Comparison of ENCODE assay signal across 12 cellular contexts in the genomic region with DNA sequence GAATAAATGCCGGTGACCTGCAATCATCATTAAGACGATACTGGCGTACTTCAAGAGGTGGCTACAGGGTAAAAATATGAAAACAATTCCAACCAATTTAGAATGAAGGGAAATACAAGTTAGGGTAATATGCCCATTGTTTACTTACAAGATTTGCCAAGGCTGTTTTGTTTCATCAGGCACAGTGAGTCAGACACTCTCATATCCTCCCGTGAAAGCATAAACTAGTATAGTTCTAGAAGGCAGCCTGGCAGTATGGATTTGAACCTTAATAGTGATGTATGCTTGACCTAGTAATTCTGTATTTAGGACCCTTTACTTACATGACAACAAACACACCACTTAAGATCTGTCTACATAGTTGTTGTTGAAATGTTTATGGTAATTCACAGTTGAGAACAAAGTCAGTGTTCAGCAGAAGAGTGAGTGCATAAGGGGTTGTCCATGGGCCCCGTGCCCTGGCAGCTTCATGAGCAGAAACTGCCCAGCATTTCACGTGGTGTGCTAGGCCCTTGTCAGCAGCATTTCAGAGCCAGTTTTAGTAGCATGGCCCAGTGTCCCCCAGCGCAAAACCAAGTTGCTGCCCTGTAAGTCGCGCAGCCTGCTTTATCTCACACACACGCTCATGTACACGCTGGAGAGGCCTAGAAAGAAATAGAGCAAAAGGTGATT.
A peak's percentile ranks its signal among the peaks of the same experiment; 100 is the strongest.
DNase-seq lines count a peak whose midpoint lies in the region; ATAC-seq, FAIRE-seq and TF ChIP-seq lines count a peak whose summit lies in the region.
"Had no signal": no experiment of that assay in that cellular context is flagged by ENCODE, and none has a peak within 500 bp of the region (broad histone marks: within the 10 kb centered on the region; RNA-seq: fewer than 3 reads in every experiment).

No MANE protein-coding gene starts in this region.

- dilution Hi-C loops in endothelial cell of umbilical vein (cut with MboI; ENCODE audit: extremely low pct_ligation_motif_present, low sequenced_read_pairs): no loop called here

- peaks cover 3% of the 10 kb centered on the region for H3K79me2 ChIP-seq in endothelial cell of umbilical vein (ENCODE audit: control insufficient read depth, insufficient read depth, low read length)

- no peaks in the 10 kb centered on the region for H3K4me1 Mint-ChIP-seq in activated T-cell treated with anti-CD3 and anti-CD28 coated beads, Interleukin-2, amount 50 U/mL, for 72 hours (ENCODE audit: low read depth)
- H3K4me1 Mint-ChIP-seq in activated T-cell treated with anti-CD3 and anti-CD28 coated beads, Interleukin-2, amount 50 U/mL, for 4 hours (ENCODE audit: low read depth): no peaks in the 10 kb centered on the region

- peak overlapping the region; percentile 72 for H3K27ac Mint-ChIP-seq in activated T-cell treated with anti-CD3 and anti-CD28 coated beads, Interleukin-2, amount 50 U/mL, for 72 hours

- no peak for ATAC-seq in activated T-cell treated with anti-CD3 and anti-CD28 coated beads, Interleukin-2, amount 50 U/mL, for 72 hours (replicated peaks in 1 of 2)
- no peak for ATAC-seq in activated T-cell treated with anti-CD3 and anti-CD28 coated beads, Interleukin-2, amount 50 U/mL, for 4 hours
- no peak for ATAC-seq in GM19035 (IDR thresholded peaks at IDR 0.05; ENCODE audit: unreplicated experiment)
- ATAC-seq: K562 had no signal

- peaks cover 13 to 26% of the 10 kb centered on the region in 2 donors for H3K36me3 Mint-ChIP-seq in activated T-cell treated with anti-CD3 and anti-CD28 coated beads, Interleukin-2, amount 50 U/mL, for 72 hours (ENCODE audit: insufficient read depth in 2 of 2)
- H3K36me3 Mint-ChIP-seq in activated T-cell treated with anti-CD3 and anti-CD28 coated beads, Interleukin-2, amount 50 U/mL, for 4 hours (ENCODE audit: insufficient read depth): peaks cover 60% of the 10 kb centered on the region

- no peaks in the 10 kb centered on the region for H3K9me1 ChIP-seq in endothelial cell of umbilical vein (replicated peaks; ENCODE audit: control insufficient read depth, extremely low read depth, insufficient read depth, low read length)

- no peak overlapping the region for H3K4me3 ChIP-seq in endothelial cell of umbilical vein (replicated peaks in 1 of 3; ENCODE audit: insufficient read depth in 1 of 3, low read depth in 1 of 3, low read length in 3 of 3)
- H3K4me3 ChIP-seq: cardiac muscle cell, K562, tibial artery had no signal

- H3K9ac ChIP-seq in endothelial cell of umbilical vein (replicated peaks; ENCODE audit: extremely low read depth, insufficient read depth, low read length): no peak overlapping the region

- peak overlapping the region; percentile 9 for H3K4me2 ChIP-seq in endothelial cell of umbilical vein (ENCODE audit: insufficient read depth, low read length)

- peak; percentile 94 for FAIRE-seq in endothelial cell of umbilical vein (lab: Jason Lieb, UNC)
- FAIRE-seq: K562 had no signal

- DNase-seq in activated T-cell treated with anti-CD3 and anti-CD28 coated beads, Interleukin-2, amount 50 U/mL, for 72 hours: no peak
- DNase-seq in activated T-cell treated with anti-CD3 and anti-CD28 coated beads, Interleukin-2, amount 50 U/mL, for 4 hours: no peak
- DNase-seq in endothelial cell of umbilical vein (ENCODE audit: low read depth, low spot score): peak; percentile 86
- peak; percentile 65 for DNase-seq in inferior parietal cortex (ENCODE audit: extremely low spot score)
- no peak for DNase-seq in DMS79 treated with DMSO at 0.1 percent for 48 hours (lab: John Stamatoyannopoulos, UW)
- DNase-seq in activated effector memory CD4-positive, alpha-beta T cell treated with Interleukin-2 at 50 U/mL for 16 hours: no peak
- DNase-seq: DND-41 had no signal

- BruUV-seq in endothelial cell of umbilical vein (replicated peaks; lab: Mats Ljungman, UMichigan): no TSS peak

- peaks cover 17% of the 10 kb centered on the region for H3K4me1 ChIP-seq in endothelial cell of umbilical vein (ENCODE audit: control insufficient read depth, extremely low read depth, insufficient read depth, low read length)
- H3K4me1 ChIP-seq: tibial artery had no signal

- CTCF ChIA-PET in endothelial cell of umbilical vein (lab: Charles Lee): no interaction called here

- TF ChIP-seq CTCF in endothelial cell of umbilical vein (IDR thresholded peaks at IDR 0.05; ENCODE audit: extremely low read depth in 1 of 2, insufficient read depth in 1 of 2, low read depth in 1 of 2, low read length in 2 of 2): no peak

- POLR2A ChIA-PET in endothelial cell of umbilical vein (lab: Charles Lee): no interaction called here

- TF ChIP-seq POLR2A in endothelial cell of umbilical vein (IDR thresholded peaks at IDR 0.05; ENCODE audit: low read depth, low read length): no peak

- H3K27me3 Mint-ChIP-seq in activated T-cell treated with anti-CD3 and anti-CD28 coated beads, Interleukin-2, amount 50 U/mL, for 72 hours (ENCODE audit: low read depth): no peaks in the 10 kb centered on the region
- H3K27me3 Mint-ChIP-seq in activated T-cell treated with anti-CD3 and anti-CD28 coated beads, Interleukin-2, amount 50 U/mL, for 4 hours (ENCODE audit: low read depth): no peaks in the 10 kb centered on the region

- H4K20me1 ChIP-seq in endothelial cell of umbilical vein (replicated peaks; ENCODE audit: control insufficient read depth, extremely low read depth, insufficient read depth, low read length): no peaks in the 10 kb centered on the region

- no peaks in the 10 kb centered on the region for H3K9me3 Mint-ChIP-seq in activated T-cell treated with anti-CD3 and anti-CD28 coated beads, Interleukin-2, amount 50 U/mL, for 72 hours
- H3K9me3 Mint-ChIP-seq in activated T-cell treated with anti-CD3 and anti-CD28 coated beads, Interleukin-2, amount 50 U/mL, for 4 hours: no peaks in the 10 kb centered on the region

- H3K27me3 ChIP-seq in endothelial cell of umbilical vein (ENCODE audit: control insufficient read depth in 2 of 2, insufficient read depth in 2 of 2, low read length in 2 of 2): no peaks in the 10 kb centered on the region
- H3K27me3 ChIP-seq: cardiac muscle cell, tibial artery had no signal

- H3K4me3 Mint-ChIP-seq in activated T-cell treated with anti-CD3 and anti-CD28 coated beads, Interleukin-2, amount 50 U/mL, for 72 hours: no peak overlapping the region
- H3K4me3 Mint-ChIP-seq in activated T-cell treated with anti-CD3 and anti-CD28 coated beads, Interleukin-2, amount 50 U/mL, for 4 hours: no peak overlapping the region

- H2AFZ ChIP-seq in endothelial cell of umbilical vein (ENCODE audit: low read depth, low read length): no peak overlapping the region

- H3K27ac ChIP-seq in endothelial cell of umbilical vein (ENCODE audit: insufficient read depth, low read depth, low read length) (peak overlapping the region; percentile 57), temporal lobe (ENCODE audit: low read depth, low read length) (peak overlapping the region; percentile 91)
- H3K27ac ChIP-seq: cardiac muscle cell, tibial artery had no signal

- H3K36me3 ChIP-seq in endothelial cell of umbilical vein (ENCODE audit: control insufficient read depth in 2 of 2, extremely low read depth in 1 of 2, insufficient read depth in 2 of 2, low read length in 2 of 2): peaks cover 2 to 53% of the 10 kb centered on the region in 2 experiments

- intact Hi-C loops in endothelial cell of umbilical vein (cut with micrococcal nuclease): no loop called here

- H3K9me3 ChIP-seq in endothelial cell of umbilical vein (replicated peaks; ENCODE audit: control insufficient read depth, insufficient read depth, low read length): no peaks in the 10 kb centered on the region
- H3K9me3 ChIP-seq: tibial artery had no signal

TF ChIP-seq in endothelial cell of umbilical vein, 7 proteins besides CTCF, POLR2A, EP300 and RAD21:
- no peak for TF ChIP-seq FOS (IDR thresholded peaks at IDR 0.05; ENCODE audit: borderline replicate concordance, insufficient read depth, low read length)
- peak; percentile 55 for TF ChIP-seq JUN (IDR thresholded peaks at IDR 0.05; ENCODE audit: borderline replicate concordance, insufficient read depth, insufficient read length, low read depth)
- TF ChIP-seq GATA2 (IDR thresholded peaks at IDR 0.05; ENCODE audit: insufficient read depth, insufficient read length, low read depth, low read length): no peak

Comparison
In these comparisons a context has a peak if more than half of its experiments do, and no peak if none do; other contexts are left out.
1. DNase-seq: peak in endothelial cell of umbilical vein (single experiment) and inferior parietal cortex (single experiment); none in activated T-cell treated with anti-CD3 and anti-CD28 coated beads, Interleukin-2, amount 50 U/mL, for 72 hours (0 of 2), activated T-cell treated with anti-CD3 and anti-CD28 coated beads, Interleukin-2, amount 50 U/mL, for 4 hours (single experiment), DMS79 treated with DMSO at 0.1 percent for 48 hours (single experiment) and activated effector memory CD4-positive, alpha-beta T cell treated with Interleukin-2 at 50 U/mL for 16 hours (single experiment).